ENCODE assay signal across 11 cellular contexts in the genomic region with DNA sequence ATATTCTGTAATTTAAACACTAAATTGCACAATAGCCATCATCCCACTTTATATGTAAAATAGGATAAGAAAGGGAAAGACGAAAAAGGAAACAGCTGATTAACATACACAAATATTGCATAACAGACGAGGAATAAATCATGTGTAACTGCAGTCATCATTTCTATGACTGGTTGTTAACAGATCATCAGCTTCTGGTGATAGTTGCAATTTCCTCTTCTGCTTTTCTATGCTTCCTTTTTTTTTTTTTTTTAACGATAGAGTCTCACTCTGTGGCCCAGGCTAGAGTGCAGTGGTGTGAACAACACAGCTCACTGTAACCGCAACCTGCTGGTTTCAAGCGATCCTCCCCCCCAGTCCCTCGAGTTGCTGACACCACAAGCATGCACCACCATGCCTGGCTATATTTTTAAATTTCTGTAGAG. TPM values are rescaled to one million over a fixed set of nuclear protein-coding genes. Genes with fewer than 3 reads are reported as not detected.
DNase-seq lines count a peak whose midpoint lies in the region; ATAC-seq and TF ChIP-seq lines count a peak whose summit lies in the region.
"Had no signal": no experiment of that assay in that cellular context is flagged by ENCODE, and none has a peak within 500 bp of the region (broad histone marks: within the 10 kb centered on the region; RNA-seq: fewer than 3 reads in every experiment).

No MANE protein-coding gene starts in this region.

- no peak overlapping the region for H3K14ac ChIP-seq in neuronal stem cell (ENCODE audit: low read length)

- H2BK12ac ChIP-seq in neuronal stem cell (ENCODE audit: low read length) = no peak overlapping the region

- no peak overlapping the region for H2BK120ac ChIP-seq in neuronal stem cell (ENCODE audit: low read depth, low read length)

- no peaks in the 10 kb centered on the region for H3K79me1 ChIP-seq in neuronal stem cell (ENCODE audit: low read depth, low read length)

- H3K4me3 ChIP-seq in OCI-LY3 (ENCODE audit: low read length) = no peak overlapping the region
- no peak overlapping the region for H3K4me3 ChIP-seq in neuronal stem cell (ENCODE audit: low read length in 2 of 2)
- H3K4me3 ChIP-seq: gastrocnemius medialis had no signal

- no CpG with 5 or more reads among the region's 6 CpGs for WGBS in neuronal stem cell (ENCODE audit: extremely low coverage in 2 of 2, insufficient read length in 2 of 2, insufficient replicate concordance in 1 of 2), 2 donors

- no peak overlapping the region for H2BK5ac ChIP-seq in neuronal stem cell (ENCODE audit: low read length)

- H3K4ac ChIP-seq in neuronal stem cell (ENCODE audit: low read length) = no peak overlapping the region

- TF ChIP-seq CTCF in OCI-LY3 (IDR thresholded peaks at IDR 0.05; ENCODE audit: low read depth, low read length) = no peak

- H4K91ac ChIP-seq in neuronal stem cell (ENCODE audit: low read depth, low read length, poor library complexity) = no peak overlapping the region

- no peak overlapping the region for H3K9ac ChIP-seq in OCI-LY3 (ENCODE audit: low read length)
- H3K9ac ChIP-seq in neuronal stem cell (ENCODE audit: low read depth, low read length, poor library complexity) = no peak overlapping the region

- no peak overlapping the region for H3K18ac ChIP-seq in neuronal stem cell (ENCODE audit: low read length)

- no peak overlapping the region for H3K23ac ChIP-seq in neuronal stem cell (ENCODE audit: low read depth, low read length, poor library complexity)

- DNase-seq in activated CD8-positive, alpha-beta memory T cell treated with anti-CD3 and anti-CD28 coated beads, Interleukin-2, amount 50 U/mL, for 1 hour (ENCODE audit: extremely low read depth) = peak; percentile 1
- DNase-seq in activated CD8-positive, alpha-beta memory T cell treated with anti-CD3 and anti-CD28 coated beads for 24 hours = no peak
- DNase-seq in mucosa of gallbladder (ENCODE audit: low spot score) (peak; percentile 12), superior temporal gyrus (ENCODE audit: extremely low spot score) (no peak), SHP77 treated with DMSO at 0.1 percent for 48 hours (lab: John Stamatoyannopoulos, UW) (no peak), neuronal stem cell (ENCODE audit: low spot score) (no peak)

- no peaks in the 10 kb centered on the region for H3K79me2 ChIP-seq in OCI-LY3 (ENCODE audit: low read length)

- H2AK5ac ChIP-seq in neuronal stem cell (ENCODE audit: low read depth, low read length) = no peak overlapping the region

- no peaks in the 10 kb centered on the region for H4K20me1 ChIP-seq in OCI-LY3 (ENCODE audit: insufficient read depth, low read length)

- H3K36me3 ChIP-seq in OCI-LY3 (replicated peaks; ENCODE audit: low read depth, low read length) = no peaks in the 10 kb centered on the region
- no peaks in the 10 kb centered on the region for H3K36me3 ChIP-seq in neuronal stem cell (replicated peaks in 1 of 2; ENCODE audit: control insufficient read depth in 2 of 2, insufficient read depth in 2 of 2, low read length in 2 of 2)
- H3K36me3 ChIP-seq: gastrocnemius medialis had no signal

- no peak overlapping the region for H3K27ac ChIP-seq in OCI-LY3 (ENCODE audit: low read length)
- no peak overlapping the region for H3K27ac ChIP-seq in neuronal stem cell (replicated peaks; ENCODE audit: low read length)
- H3K27ac ChIP-seq: gastrocnemius medialis had no signal

- ATAC-seq in HG03025 (IDR thresholded peaks at IDR 0.05; ENCODE audit: low FRiP score, unreplicated experiment) = peak; percentile 83
- ATAC-seq: gastrocnemius medialis had no signal

- H2BK15ac ChIP-seq in neuronal stem cell (ENCODE audit: low read length) = no peak overlapping the region

- no peak overlapping the region for H2AFZ ChIP-seq in OCI-LY3 (ENCODE audit: low read depth, low read length)
- H2AFZ ChIP-seq in neuronal stem cell (ENCODE audit: low read length) = no peak overlapping the region

- H3K4me1 ChIP-seq in OCI-LY3 (ENCODE audit: low read length) = peaks cover 13% of the 10 kb centered on the region
- peaks cover 0 to 2% of the 10 kb centered on the region in 2 donors for H3K4me1 ChIP-seq in neuronal stem cell (ENCODE audit: control insufficient read depth in 2 of 2, insufficient read depth in 1 of 2, low read depth in 1 of 2, low read length in 2 of 2)
- H3K4me1 ChIP-seq: gastrocnemius medialis had no signal

- H3K4me2 ChIP-seq in OCI-LY3 (ENCODE audit: low read length) = peak overlapping the region; percentile 60
- no peak overlapping the region for H3K4me2 ChIP-seq in neuronal stem cell (ENCODE audit: insufficient read depth, low read length, poor library complexity, severe bottlenecking)

- H3K27me3 ChIP-seq in OCI-LY3 (ENCODE audit: low read depth, low read length) (peaks cover 21% of the 10 kb centered on the region), neuronal stem cell (ENCODE audit: control insufficient read depth in 3 of 3, insufficient read depth in 3 of 3, low read depth in 1 of 3, low read length in 3 of 3) (peaks cover 0 to 22% (median 0%) of the 10 kb centered on the region in 3 experiments)
- H3K27me3 ChIP-seq: gastrocnemius medialis had no signal

- H4K8ac ChIP-seq in neuronal stem cell (ENCODE audit: low read depth, low read length) = no peak overlapping the region

- H3K9me3 ChIP-seq in OCI-LY3 (ENCODE audit: insufficient read depth, low read length) (no peaks in the 10 kb centered on the region), neuronal stem cell (replicated peaks in 1 of 2; ENCODE audit: control insufficient read depth in 2 of 2, insufficient read depth in 1 of 2, low read depth in 1 of 2, low read length in 2 of 2) (no peaks in the 10 kb centered on the region)
- H3K9me3 ChIP-seq: gastrocnemius medialis had no signal

RNA-seq across cellular contexts. Expression of gene JAKMIP2, which starts 22.5 kb away (rescaled TPM):
- total RNA-seq in mucosa of gallbladder = 1.8 TPM
- polyA plus RNA-seq in neuronal stem cell (2013, experiment 1 of 2) = 32.6 TPM
- 33.8 TPM for polyA plus RNA-seq in neuronal stem cell (2013, experiment 2 of 2)
- polyA plus RNA-seq: BJ had no signal

RNA-seq across cellular contexts. Expression of gene SPINK1, which starts 26.4 kb away (rescaled TPM):
- total RNA-seq in mucosa of gallbladder = 234 TPM
- polyA plus RNA-seq in neuronal stem cell (2013, experiment 1 of 2) = not detected
- not detected for polyA plus RNA-seq in neuronal stem cell (2013, experiment 2 of 2)
- total RNA-seq: gastrocnemius medialis; T-helper 2 cell treated with Interferon-gamma antibody and Interleukin-4, amounts not matched to agents 100 ng/mL and 5 ng/mL, for 36 hours had no signal
- polyA plus RNA-seq: BJ had no signal

Comparison
In these comparisons a context has a peak if more than half of its experiments do, and no peak if none do; other contexts are left out.
1. DNase-seq: peak in activated CD8-positive, alpha-beta memory T cell treated with anti-CD3 and anti-CD28 coated beads, Interleukin-2, amount 50 U/mL, for 1 hour (single experiment) and mucosa of gallbladder (single experiment); none in activated CD8-positive, alpha-beta memory T cell treated with anti-CD3 and anti-CD28 coated beads for 24 hours (single experiment), superior temporal gyrus (single experiment), SHP77 treated with DMSO at 0.1 percent for 48 hours (single experiment) and neuronal stem cell (single experiment).